ENCODE assay signal across 18 cellular contexts in genomic region chr7:39458346-39458745, GRCh38.
DNase-seq lines count a peak whose midpoint lies in the region; ATAC-seq and TF ChIP-seq lines count a peak whose summit lies in the region.
"Had no signal": no experiment of that assay in that cellular context is flagged by ENCODE, and none has a peak within 500 bp of the region (broad histone marks: within the 10 kb centered on the region; RNA-seq: fewer than 3 reads in every experiment).

No MANE protein-coding gene starts in this region.

- H3K4me2 ChIP-seq in PC-9: peak overlapping the region; percentile 49
- H3K4me2 ChIP-seq: KMS-11 had no signal

- peak; percentile 18 for DNase-seq in BE2C
- no peak for DNase-seq in PC-9
- no peak for DNase-seq in fibroblast of villous mesenchyme (ENCODE audit: low read depth)
- DNase-seq in skeletal muscle cell (ENCODE audit: low read depth): no peak
- no peak for DNase-seq in activated CD8-positive, alpha-beta memory T cell treated with anti-CD3 and anti-CD28 coated beads, Interleukin-2, amount 10 ng/mL, durations not matched to agents 7 days and 5 days
- DNase-seq: activated CD4-positive, alpha-beta T cell treated with anti-CD3 and anti-CD28 coated beads, Interleukin-2, amount 10 ng/mL, durations not matched to agents 7 days and 5 days; activated T-cell treated with anti-CD3 and anti-CD28 coated beads, Interleukin-2, amount 50 U/mL, for 48 hours; CD4-positive, CD25-positive, alpha-beta regulatory T cell; foreskin keratinocyte; GDM1; midbrain; NCI-H1436 treated with DMSO at 0.1 percent for 48 hours; NCI-H524 had no signal

- CTCF ChIA-PET in PC-9 (lab: Charles Lee): interaction anchor here (0.6 kb wide), 1 partner anchor 662 kb away, joined by 7 read pairs; no protein-coding TSS in a partner anchor
- CTCF ChIA-PET in activated CD8-positive, alpha-beta memory T cell treated with anti-CD3 and anti-CD28 coated beads, Interleukin-2, amount 10 ng/mL, durations not matched to agents 7 days and 5 days (lab: Charles Lee): no interaction called here

- intact Hi-C loops in PC-9 (cut with micrococcal nuclease; ENCODE audit: unreplicated experiment): no loop called here

- BruUV-seq in PC-9 (replicated peaks; lab: Mats Ljungman, UMichigan): no TSS peak

- no peaks in the 10 kb centered on the region for H3K4me1 ChIP-seq in BE2C
- no peaks in the 10 kb centered on the region for H3K4me1 ChIP-seq in PC-9 (replicated peaks; ENCODE audit: insufficient read depth)
- H3K4me1 ChIP-seq: foreskin keratinocyte, vagina had no signal

- no peaks in the 10 kb centered on the region for H3K9me2 ChIP-seq in PC-9 (ENCODE audit: insufficient read depth)

- TF ChIP-seq CTCF in BE2C (IDR thresholded peaks at IDR 0.05; ENCODE audit: low read depth, low read length) (no peak), PC-9 (conservative IDR thresholded peaks at IDR 0.05) (no peak), fibroblast of villous mesenchyme (IDR thresholded peaks at IDR 0.05; ENCODE audit: insufficient read depth, low read depth, low read length) (no peak)

- H4K20me1 ChIP-seq in PC-9 (ENCODE audit: insufficient read depth): no peaks in the 10 kb centered on the region

- no peaks in the 10 kb centered on the region for H3K9me3 Mint-ChIP-seq in activated CD8-positive, alpha-beta memory T cell treated with anti-CD3 and anti-CD28 coated beads, Interleukin-2, amount 10 ng/mL, durations not matched to agents 7 days and 5 days (ENCODE audit: low read depth)
- H3K9me3 Mint-ChIP-seq: activated CD4-positive, alpha-beta T cell treated with anti-CD3 and anti-CD28 coated beads, Interleukin-2, amount 10 ng/mL, durations not matched to agents 7 days and 5 days; CD4-positive, CD25-positive, alpha-beta regulatory T cell had no signal

- peaks cover 47% of the 10 kb centered on the region for H3K27me3 Mint-ChIP-seq in activated CD8-positive, alpha-beta memory T cell treated with anti-CD3 and anti-CD28 coated beads, Interleukin-2, amount 10 ng/mL, durations not matched to agents 7 days and 5 days

- H3K9me3 ChIP-seq in BE2C (no peaks in the 10 kb centered on the region), PC-9 (ENCODE audit: insufficient read depth, low read depth) (no peaks in the 10 kb centered on the region)
- H3K9me3 ChIP-seq: vagina had no signal

- H3K4me3 Mint-ChIP-seq in activated CD8-positive, alpha-beta memory T cell treated with anti-CD3 and anti-CD28 coated beads, Interleukin-2, amount 10 ng/mL, durations not matched to agents 7 days and 5 days: no peak overlapping the region
- H3K4me3 Mint-ChIP-seq: activated CD4-positive, alpha-beta T cell treated with anti-CD3 and anti-CD28 coated beads, Interleukin-2, amount 10 ng/mL, durations not matched to agents 7 days and 5 days; CD4-positive, CD25-positive, alpha-beta regulatory T cell had no signal

- no peaks in the 10 kb centered on the region for H3K79me2 ChIP-seq in PC-9 (ENCODE audit: low read depth)

- H2AFZ ChIP-seq in PC-9: peak overlapping the region; percentile 45; the same call in 1 of the 2 replicates

- POLR2A ChIA-PET in PC-9 (lab: Charles Lee; ENCODE audit: unreplicated experiment): no interaction called here

- H3K27me3 ChIP-seq in BE2C (peaks cover 3% of the 10 kb centered on the region), PC-9 (ENCODE audit: insufficient read depth, low read depth) (peaks cover 68% of the 10 kb centered on the region)
- H3K27me3 ChIP-seq: vagina had no signal

- H3K36me3 ChIP-seq in BE2C (no peaks in the 10 kb centered on the region), PC-9 (ENCODE audit: low read depth) (no peaks in the 10 kb centered on the region)
- H3K36me3 ChIP-seq: vagina had no signal

- H3K36me3 Mint-ChIP-seq in activated CD8-positive, alpha-beta memory T cell treated with anti-CD3 and anti-CD28 coated beads, Interleukin-2, amount 10 ng/mL, durations not matched to agents 7 days and 5 days: no peaks in the 10 kb centered on the region
- H3K36me3 Mint-ChIP-seq: CD4-positive, CD25-positive, alpha-beta regulatory T cell had no signal

- no peaks in the 10 kb centered on the region for H3K4me1 Mint-ChIP-seq in activated CD8-positive, alpha-beta memory T cell treated with anti-CD3 and anti-CD28 coated beads, Interleukin-2, amount 10 ng/mL, durations not matched to agents 7 days and 5 days
- H3K4me1 Mint-ChIP-seq: activated CD4-positive, alpha-beta T cell treated with anti-CD3 and anti-CD28 coated beads, Interleukin-2, amount 10 ng/mL, durations not matched to agents 7 days and 5 days; CD4-positive, CD25-positive, alpha-beta regulatory T cell had no signal

- no peak overlapping the region for H3K27ac Mint-ChIP-seq in activated CD8-positive, alpha-beta memory T cell treated with anti-CD3 and anti-CD28 coated beads, Interleukin-2, amount 10 ng/mL, durations not matched to agents 7 days and 5 days
- H3K27ac Mint-ChIP-seq: activated CD4-positive, alpha-beta T cell treated with anti-CD3 and anti-CD28 coated beads, Interleukin-2, amount 10 ng/mL, durations not matched to agents 7 days and 5 days; CD4-positive, CD25-positive, alpha-beta regulatory T cell had no signal

- H3K4me3 ChIP-seq in BE2C (ENCODE audit: low read depth, low read length): peak overlapping the region; percentile 57
- H3K4me3 ChIP-seq in PC-9: peak overlapping the region; percentile 24; the same call in 1 of the 2 replicates
- H3K4me3 ChIP-seq in fibroblast of villous mesenchyme (ENCODE audit: low read depth, low read length): peak overlapping the region; percentile 38
- H3K4me3 ChIP-seq in skeletal muscle cell (ENCODE audit: low read depth, low read length): peak overlapping the region; percentile 14

- ATAC-seq in HG02642 (IDR thresholded peaks at IDR 0.05; ENCODE audit: poor library complexity, unreplicated experiment) (no peak), GM21786 (IDR thresholded peaks at IDR 0.05; ENCODE audit: unreplicated experiment) (no peak), GM21723 (IDR thresholded peaks at IDR 0.05; ENCODE audit: unreplicated experiment) (no peak)
- no peak for ATAC-seq in activated CD8-positive, alpha-beta memory T cell treated with anti-CD3 and anti-CD28 coated beads, Interleukin-2, amount 10 ng/mL, durations not matched to agents 7 days and 5 days
- ATAC-seq: foreskin keratinocyte had no signal

- no peaks in the 10 kb centered on the region for H3F3A ChIP-seq in PC-9 (ENCODE audit: insufficient read depth, low read depth)

- no peak overlapping the region for H3K27ac ChIP-seq in PC-9
- H3K27ac ChIP-seq: foreskin keratinocyte, KMS-11, vagina had no signal
